1 cellular context compared by ENCODE assay signal in genomic region chr6:82144852-82145332, GRCh38.
TF ChIP-seq lines count a peak whose summit lies in the region.

No MANE protein-coding gene starts in this region.

TF ChIP-seq in HCT116, 20 proteins besides CTCF, POLR2A, EP300 and RAD21 (continued from another document):
- TF ChIP-seq SRF (IDR thresholded peaks at IDR 0.05; ENCODE audit: low read depth) (no peak), TCF7L2 (IDR thresholded peaks at IDR 0.05; ENCODE audit: borderline replicate concordance, extremely low read depth, insufficient read depth, insufficient read length) (no peak), ELF1 (IDR thresholded peaks at IDR 0.05; ENCODE audit: borderline replicate concordance, low read depth) (no peak), ZFX (IDR thresholded peaks at IDR 0.05) (no peak), EZH2phosphoT487 (IDR thresholded peaks at IDR 0.05; ENCODE audit: borderline replicate concordance) (no peak), EZH2 (IDR thresholded peaks at IDR 0.05) (no peak), JUND (IDR thresholded peaks at IDR 0.05) (peak; percentile 62), ZBTB33 (IDR thresholded peaks at IDR 0.05; ENCODE audit: extremely low read depth, insufficient replicate concordance, low read length) (no peak)
